Comparison of ENCODE assay signal across 16 cellular contexts in genomic region chr6:34990971-34991560, GRCh38.
DNase-seq lines count a peak whose midpoint lies in the region; ATAC-seq and TF ChIP-seq lines count a peak whose summit lies in the region.
"Had no signal": no experiment of that assay in that cellular context is flagged by ENCODE, and none has a peak within 500 bp of the region (broad histone marks: within the 10 kb centered on the region; RNA-seq: fewer than 3 reads in every experiment).

No MANE protein-coding gene starts in this region.

- no peaks in the 10 kb centered on the region for H3K27me3 ChIP-seq in mesenchymal stem cell (ENCODE audit: control insufficient read depth in 1 of 2, insufficient read depth in 1 of 2, low read length in 2 of 2)
- H3K27me3 ChIP-seq in naive thymus-derived CD4-positive, alpha-beta T cell (ENCODE audit: control insufficient read depth in 2 of 2, insufficient read depth in 2 of 2, low read length in 2 of 2), result no peaks in the 10 kb centered on the region

- no peak overlapping the region for H3K4me3 Mint-ChIP-seq in chondrocyte (ENCODE audit: unreplicated experiment)
- no peak overlapping the region for H3K4me3 Mint-ChIP-seq in naive thymus-derived CD4-positive, alpha-beta T cell

- H3K9me3 ChIP-seq in mesenchymal stem cell (ENCODE audit: control insufficient read depth, low read length), result no peaks in the 10 kb centered on the region
- no peaks in the 10 kb centered on the region for H3K9me3 ChIP-seq in naive thymus-derived CD4-positive, alpha-beta T cell (ENCODE audit: control insufficient read depth in 2 of 3, low read length in 3 of 3)

- H3K4ac ChIP-seq in mesenchymal stem cell (ENCODE audit: low read depth in 1 of 2, low read length in 2 of 2), result no peak overlapping the region

- no peak for ATAC-seq in naive thymus-derived CD4-positive, alpha-beta T cell
- ATAC-seq: left lobe of liver had no signal

- H3K27ac Mint-ChIP-seq in chondrocyte (ENCODE audit: unreplicated experiment), result peak overlapping the region; percentile 30
- H3K27ac Mint-ChIP-seq in naive thymus-derived CD4-positive, alpha-beta T cell, result no peak overlapping the region

- no peak overlapping the region for H3K23ac ChIP-seq in mesenchymal stem cell (ENCODE audit: low read length in 2 of 2)

- TF ChIP-seq CTCF in chondrocyte (IDR thresholded peaks at IDR 0.05), result no peak

- peaks cover 2% of the 10 kb centered on the region for H3K4me1 ChIP-seq in mesenchymal stem cell (ENCODE audit: control insufficient read depth, insufficient read depth, low read depth, low read length)
- no peaks in the 10 kb centered on the region for H3K4me1 ChIP-seq in naive thymus-derived CD4-positive, alpha-beta T cell (ENCODE audit: control insufficient read depth in 2 of 2, insufficient read depth in 2 of 2, low read length in 2 of 2)
- H3K4me1 ChIP-seq: parathyroid adenoma had no signal

- H3K36me3 ChIP-seq in mesenchymal stem cell (ENCODE audit: control insufficient read depth in 1 of 2, insufficient read depth in 2 of 2, low read depth in 1 of 2, low read length in 2 of 2), result peaks cover 15 to 66% of the 10 kb centered on the region in 2 experiments
- H3K36me3 ChIP-seq in naive thymus-derived CD4-positive, alpha-beta T cell (ENCODE audit: control insufficient read depth in 2 of 3, insufficient read depth in 3 of 3, low read length in 3 of 3), result peaks cover 0 to 72% (median 8%) of the 10 kb centered on the region in 3 experiments

- no peak overlapping the region for H3K27ac ChIP-seq in mesenchymal stem cell (ENCODE audit: low read length, poor library complexity, severe bottlenecking)
- no peak overlapping the region for H3K27ac ChIP-seq in naive thymus-derived CD4-positive, alpha-beta T cell (ENCODE audit: low read depth, low read length)
- H3K27ac ChIP-seq: parathyroid adenoma had no signal

- H4K8ac ChIP-seq in mesenchymal stem cell (ENCODE audit: low read length), result no peak overlapping the region

- intact Hi-C loops in posterior vena cava (cut with DNase I), result no loop called here
- intact Hi-C loops in naive thymus-derived CD4-positive, alpha-beta T cell (cut with micrococcal nuclease), result no loop called here

- H3K79me1 ChIP-seq in mesenchymal stem cell (replicated peaks; ENCODE audit: low read length, poor library complexity, severe bottlenecking), result peaks cover 2% of the 10 kb centered on the region

- no peaks in the 10 kb centered on the region for H3K27me3 Mint-ChIP-seq in chondrocyte (ENCODE audit: low read depth)
- no peaks in the 10 kb centered on the region for H3K27me3 Mint-ChIP-seq in naive thymus-derived CD4-positive, alpha-beta T cell

- no peak overlapping the region for H4K91ac ChIP-seq in mesenchymal stem cell (ENCODE audit: low read length)

- no peak overlapping the region for H3K18ac ChIP-seq in mesenchymal stem cell (ENCODE audit: low read depth in 1 of 2, low read length in 2 of 2)

- no peak overlapping the region for H3K4me3 ChIP-seq in mesenchymal stem cell (ENCODE audit: insufficient read depth in 1 of 2, low read depth in 1 of 2, low read length in 2 of 2)
- H3K4me3 ChIP-seq in naive thymus-derived CD4-positive, alpha-beta T cell (ENCODE audit: low read length), result no peak overlapping the region

- no peak overlapping the region for H3K4me2 ChIP-seq in mesenchymal stem cell (ENCODE audit: low read length, poor library complexity, severe bottlenecking)

- H2AK5ac ChIP-seq in mesenchymal stem cell (ENCODE audit: low read length, severe bottlenecking), result no peak overlapping the region

- peaks cover 9% of the 10 kb centered on the region for H3K4me1 Mint-ChIP-seq in chondrocyte (ENCODE audit: low read depth)
- no peaks in the 10 kb centered on the region for H3K4me1 Mint-ChIP-seq in naive thymus-derived CD4-positive, alpha-beta T cell

- POLR2A ChIA-PET in naive thymus-derived CD4-positive, alpha-beta T cell (lab: Charles Lee), result no interaction called here

- no peak overlapping the region for H3K14ac ChIP-seq in mesenchymal stem cell (ENCODE audit: low read length in 2 of 2)

- 59% methylated on average over 2 of the region's 2 CpGs for WGBS in mesenchymal stem cell

- CTCF ChIA-PET in naive thymus-derived CD4-positive, alpha-beta T cell (lab: Charles Lee), result interaction anchor here (0.6 to 0.7 kb wide), 4 partner anchors 58 to 1220 kb away, joined by 3 to 4 read pairs (median 3); no protein-coding TSS in a partner anchor

- H2BK5ac ChIP-seq in mesenchymal stem cell (ENCODE audit: low read depth, low read length, poor library complexity, severe bottlenecking), result no peak overlapping the region

- peak overlapping the region; percentile 30 for H3K9ac ChIP-seq in mesenchymal stem cell (ENCODE audit: low read length)
- H3K9ac ChIP-seq: parathyroid adenoma had no signal

- DNase-seq in M059J (ENCODE audit: low read depth), result peak; percentile 31
- DNase-seq in chondrocyte (ENCODE audit: low spot score), result no peak
- DNase-seq in mesenchymal stem cell, result peak; percentile 56
- no peak for DNase-seq in activated T-cell treated with anti-CD3 and anti-CD28 coated beads, Interleukin-2, amount 50 U/mL, for 48 hours
- DNase-seq in posterior vena cava (ENCODE audit: low spot score), result no peak
- DNase-seq in naive thymus-derived CD4-positive, alpha-beta T cell, result no peak
- DNase-seq in activated CD8-positive, alpha-beta memory T cell treated with anti-CD3 and anti-CD28 coated beads, Interleukin-2, amount 50 U/mL, for 48 hours, result no peak
- DNase-seq: activated CD4-positive, alpha-beta T cell treated with anti-CD3 and anti-CD28 coated beads for 48 hours; activated gamma-delta T cell treated with Interleukin-2 at 50 U/mL for 16 hours; amygdala; DMS79; NCI-H146; NK-92 treated with Interleukin-12 subunit alpha and Interleukin-12 subunit beta, amount 100 ng/mL, for 24 hours; stimulated activated CD4-positive, alpha-beta T cell treated with anti-CD3 and anti-CD28 coated beads, Interleukin-4, amount 100 ng/mL, for 24 hours had no signal

- H3K36me3 Mint-ChIP-seq in chondrocyte (ENCODE audit: low read depth), result peaks cover 10% of the 10 kb centered on the region
- H3K36me3 Mint-ChIP-seq in naive thymus-derived CD4-positive, alpha-beta T cell, result peaks cover 2 to 66% (median 37%) of the 10 kb centered on the region in 5 donors

- no peaks in the 10 kb centered on the region for H3K9me3 Mint-ChIP-seq in chondrocyte (ENCODE audit: low read depth)
- H3K9me3 Mint-ChIP-seq in naive thymus-derived CD4-positive, alpha-beta T cell, result no peaks in the 10 kb centered on the region

- H2BK15ac ChIP-seq in mesenchymal stem cell (ENCODE audit: low read depth, poor library complexity, severe bottlenecking), result no peak overlapping the region

- H2AFZ ChIP-seq in mesenchymal stem cell (ENCODE audit: low read depth, low read length), result no peak overlapping the region
- H2AFZ ChIP-seq: parathyroid adenoma had no signal

- H2BK12ac ChIP-seq in mesenchymal stem cell (ENCODE audit: low read length in 2 of 2), result no peak overlapping the region

- H2BK120ac ChIP-seq in mesenchymal stem cell (ENCODE audit: low read depth, low read length), result no peak overlapping the region

Comparison
In these comparisons a context has a peak if more than half of its experiments do, and no peak if none do; other contexts are left out.
1. DNase-seq: peak in M059J (single experiment) and mesenchymal stem cell (single experiment); none in chondrocyte (single experiment), activated T-cell treated with anti-CD3 and anti-CD28 coated beads, Interleukin-2, amount 50 U/mL, for 48 hours (0 of 2), posterior vena cava (single experiment), naive thymus-derived CD4-positive, alpha-beta T cell (0 of 9) and activated CD8-positive, alpha-beta memory T cell treated with anti-CD3 and anti-CD28 coated beads, Interleukin-2, amount 50 U/mL, for 48 hours (single experiment).